In the genomic region with DNA sequence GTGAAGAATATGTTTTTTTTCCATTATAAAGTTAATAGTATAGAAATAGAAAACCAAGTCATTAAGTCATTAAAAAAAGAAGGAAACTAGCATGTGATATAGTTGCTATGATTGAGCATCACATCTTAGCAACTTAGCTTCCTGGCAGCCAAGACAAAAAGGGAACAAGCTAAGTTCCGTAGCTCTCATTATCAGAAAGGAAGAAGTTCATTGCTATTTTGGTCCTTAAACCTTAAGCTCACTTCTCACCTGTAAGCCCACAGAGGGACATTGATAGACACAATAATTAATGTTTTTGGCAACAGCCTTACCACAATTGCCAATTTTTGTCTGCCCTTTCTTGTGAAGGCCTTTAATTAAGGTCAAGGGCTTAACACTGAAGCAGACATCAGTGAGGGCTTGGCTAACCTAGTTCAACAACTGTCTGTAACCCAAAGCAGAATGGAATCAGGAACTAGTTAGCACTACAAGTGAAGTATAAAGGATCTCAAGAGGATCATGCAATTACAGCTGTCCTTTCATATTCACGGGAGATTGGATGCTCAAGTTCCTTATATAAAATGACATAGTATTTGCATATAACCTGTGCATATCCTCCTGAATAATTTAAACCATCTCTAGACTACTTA, we compare ENCODE assay signal across 21 cellular contexts. TPM values are rescaled to one million over a fixed set of nuclear protein-coding genes. Genes with fewer than 3 reads are reported as not detected.
A peak's percentile ranks its signal among the peaks of the same experiment; 100 is the strongest.
DNase-seq lines count a peak whose midpoint lies in the region; ATAC-seq and TF ChIP-seq lines count a peak whose summit lies in the region.
"Had no signal": no experiment of that assay in that cellular context is flagged by ENCODE, and none has a peak within 500 bp of the region (broad histone marks: within the 10 kb centered on the region; RNA-seq: fewer than 3 reads in every experiment).

No MANE protein-coding gene starts in this region.

- DNase-seq in DMS153 (lab: John Stamatoyannopoulos, UW) (peak; percentile 47), DMS153 treated with DMSO at 0.1 percent for 48 hours (lab: John Stamatoyannopoulos, UW; ENCODE audit: unreplicated experiment) (no peak), Kasumi-1 (lab: John Stamatoyannopoulos, UW) (peak; percentile 79 to 80), NOMO-1 treated with dmso at 0.1 percent for 144 hours (lab: John Stamatoyannopoulos, UW; ENCODE audit: unreplicated experiment) (peak; percentile 57), left lung (no peak), dermis blood vessel endothelial cell (no peak), HuH-7.5 (ENCODE audit: low spot score) (no peak)
- DNase-seq: activated CD4-positive, alpha-beta T cell treated with anti-CD3 and anti-CD28 coated beads for 4 hours; activated naive CD4-positive, alpha-beta T cell treated with Interleukin-2 at 50 U/mL for 16 hours; activated T-cell treated with anti-CD3 and anti-CD28 coated beads, Interleukin-2, amount 50 U/mL, for 4 hours; cortex of kidney; NCI-H2081 treated with DMSO at 0.1 percent for 48 hours; NCI-H524 treated with DMSO at 0.1 percent for 48 hours; retina; Right ventricle myocardium superior; stimulated activated naive CD4-positive, alpha-beta T cell; T-helper 1 cell had no signal

- TF ChIP-seq CTCF in left lung (IDR thresholded peaks at IDR 0.05): no peak

- H3K9me3 ChIP-seq in left lung: no peaks in the 10 kb centered on the region
- H3K9me3 ChIP-seq: breast epithelium had no signal

- H3K36me3 ChIP-seq in left lung: no peaks in the 10 kb centered on the region
- H3K36me3 ChIP-seq: breast epithelium had no signal

- H3K27me3 ChIP-seq in left lung: no peaks in the 10 kb centered on the region
- H3K27me3 ChIP-seq: breast epithelium had no signal

- H3K27ac ChIP-seq in left lung: peak overlapping the region in 1 of 2 donors; percentile 30
- H3K27ac ChIP-seq: 22Rv1, breast epithelium had no signal

- no peak overlapping the region for H3K4me3 ChIP-seq in left lung
- H3K4me3 ChIP-seq: breast epithelium, smooth muscle cell had no signal

- peak; percentile 42 for ATAC-seq in left lung
- ATAC-seq in HG03469 (IDR thresholded peaks at IDR 0.05; ENCODE audit: unreplicated experiment): no peak
- ATAC-seq: activated T-cell treated with anti-CD3 and anti-CD28 coated beads, Interleukin-2, amount 50 U/mL, for 4 hours had no signal

- intact Hi-C loops in left lung (cut with DNase I): no loop called here

- H3K4me1 ChIP-seq in left lung: peaks cover 0 to 6% of the 10 kb centered on the region in 2 donors
- H3K4me1 ChIP-seq: breast epithelium had no signal

RNA-seq across cellular contexts. Expression of a gene that starts 24.0 kb away (rescaled TPM):
- 10 to 100 TPM; 45.9 to 62.2 TPM for total RNA-seq in left lung
- total RNA-seq in dermis blood vessel endothelial cell: 0.98 and 4.6 TPM in 2 replicates

Comparison
In these comparisons a context has a peak if more than half of its experiments do, and no peak if none do; other contexts are left out.
1. DNase-seq: peak in DMS153 (single experiment), Kasumi-1 (2 of 2) and NOMO-1 treated with dmso at 0.1 percent for 144 hours (single experiment); none in DMS153 treated with DMSO at 0.1 percent for 48 hours (single experiment), left lung (0 of 2), dermis blood vessel endothelial cell (single experiment) and HuH-7.5 (single experiment).